Comparison of ENCODE assay signal across 9 cellular contexts in the genomic region with DNA sequence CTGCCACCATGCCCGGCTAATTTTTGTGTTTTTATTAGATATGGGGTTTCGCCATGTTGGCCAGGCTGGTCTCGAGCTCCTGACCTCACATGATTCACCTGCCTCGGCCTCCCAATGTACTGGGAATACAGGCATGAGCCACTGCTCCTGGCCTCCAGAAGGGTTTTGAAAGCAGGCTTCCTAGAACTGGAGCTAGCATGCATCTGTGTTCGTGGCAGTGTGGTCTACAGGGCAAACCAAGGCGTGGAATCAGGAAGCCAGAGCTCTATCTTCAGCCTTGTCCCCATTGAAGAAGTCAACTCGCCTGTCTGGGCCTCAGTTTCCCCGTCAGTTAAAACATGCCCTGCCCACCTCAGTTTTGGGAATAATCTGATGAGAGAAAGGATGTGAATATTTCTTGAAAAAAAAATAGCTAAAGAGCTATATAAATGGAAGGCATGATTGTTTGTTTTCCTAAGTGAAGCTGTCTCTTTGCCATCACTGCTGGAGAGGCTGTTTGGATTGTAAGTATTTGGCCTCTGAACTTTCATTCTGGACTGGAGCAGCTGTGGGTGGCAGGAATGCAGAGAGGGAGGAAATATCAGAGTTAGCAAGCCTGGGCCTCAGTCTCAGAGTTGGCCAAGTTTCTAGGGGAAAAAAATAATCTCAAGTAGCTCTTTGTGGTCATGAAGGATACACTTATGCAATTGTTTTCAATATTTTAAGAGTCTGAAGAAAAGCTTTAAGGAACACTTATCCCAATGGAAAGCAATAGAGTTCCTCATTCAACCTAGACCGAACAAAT. TPM values are rescaled to one million over a fixed set of nuclear protein-coding genes. Genes with fewer than 3 reads are reported as not detected.
A peak's percentile ranks its signal among the peaks of the same experiment; 100 is the strongest.
DNase-seq lines count a peak whose midpoint lies in the region; ATAC-seq, FAIRE-seq and TF ChIP-seq lines count a peak whose summit lies in the region.
"Had no signal": no experiment of that assay in that cellular context is flagged by ENCODE, and none has a peak within 500 bp of the region (broad histone marks: within the 10 kb centered on the region; RNA-seq: fewer than 3 reads in every experiment).

No MANE protein-coding gene starts in this region.

- H3K27ac ChIP-seq in fibroblast of lung (ENCODE audit: insufficient read depth, low read length), result peak overlapping the region; percentile 89
- H3K27ac ChIP-seq in neuronal stem cell (replicated peaks; ENCODE audit: low read length), result no peak overlapping the region

- no peaks in the 10 kb centered on the region for H3K9me3 ChIP-seq in fibroblast of lung (ENCODE audit: control insufficient read depth, insufficient read depth, low read depth, low read length)
- no peaks in the 10 kb centered on the region for H3K9me3 ChIP-seq in neuronal stem cell (replicated peaks in 1 of 2; ENCODE audit: control insufficient read depth in 2 of 2, insufficient read depth in 1 of 2, low read depth in 1 of 2, low read length in 2 of 2)

- TF ChIP-seq CTCF in fibroblast of lung (conservative IDR thresholded peaks at IDR 0.05 in 1 of 2, IDR thresholded peaks at IDR 0.05 in 1 of 2; ENCODE audit: low read depth in 1 of 2, low read length in 2 of 2), result no peak

- H2BK15ac ChIP-seq in neuronal stem cell (ENCODE audit: low read length), result no peak overlapping the region

- ATAC-seq in GM18517 (IDR thresholded peaks at IDR 0.05; ENCODE audit: unreplicated experiment) (no peak), HG02884 (IDR thresholded peaks at IDR 0.05; ENCODE audit: unreplicated experiment) (no peak), HG03196 (IDR thresholded peaks at IDR 0.05; ENCODE audit: unreplicated experiment) (no peak), GM18498 (IDR thresholded peaks at IDR 0.05; ENCODE audit: unreplicated experiment) (no peak)
- ATAC-seq: CD8-positive, alpha-beta T cell had no signal

- no peak overlapping the region for H2AFZ ChIP-seq in fibroblast of lung (ENCODE audit: low read length)
- H2AFZ ChIP-seq in neuronal stem cell (ENCODE audit: low read length), result peak overlapping the region; percentile 24

- WGBS in neuronal stem cell (ENCODE audit: extremely low coverage in 2 of 2, insufficient read length in 2 of 2, insufficient replicate concordance in 1 of 2), 2 donors, result no CpG with 5 or more reads among the region's 9 CpGs

- DNase-seq in AG08396 (ENCODE audit: low spot score) (peak; percentile 79), RCC 7860 (ENCODE audit: low spot score) (peak; percentile 69), fibroblast of lung (ENCODE audit: low read depth in 2 of 2) (peak; percentile 99), neuronal stem cell (ENCODE audit: low spot score) (no peak)
- DNase-seq: CD8-positive, alpha-beta T cell had no signal

- H3K79me1 ChIP-seq in neuronal stem cell (ENCODE audit: low read depth, low read length), result no peaks in the 10 kb centered on the region

- no peak overlapping the region for H3K23ac ChIP-seq in neuronal stem cell (ENCODE audit: low read depth, low read length, poor library complexity)

- no peak overlapping the region for H3K4ac ChIP-seq in neuronal stem cell (ENCODE audit: low read length)

- H3K9ac ChIP-seq in fibroblast of lung (ENCODE audit: insufficient read depth, low read length) (no peak overlapping the region), neuronal stem cell (ENCODE audit: low read depth, low read length, poor library complexity) (no peak overlapping the region)

- H3K79me2 ChIP-seq in fibroblast of lung (ENCODE audit: control insufficient read depth, insufficient read depth, low read length), result no peaks in the 10 kb centered on the region

- peak; percentile 86 for FAIRE-seq in RCC 7860 (lab: Jason Lieb, UNC)

- H3K4me2 ChIP-seq in fibroblast of lung (ENCODE audit: extremely low read depth, insufficient read depth, low read length) (peak overlapping the region; percentile 57), neuronal stem cell (ENCODE audit: insufficient read depth, low read length, poor library complexity, severe bottlenecking) (no peak overlapping the region)

- no peak overlapping the region for H2BK5ac ChIP-seq in neuronal stem cell (ENCODE audit: low read length)

- no peaks in the 10 kb centered on the region for H4K20me1 ChIP-seq in fibroblast of lung (ENCODE audit: control insufficient read depth, extremely low read depth, insufficient read depth, low read length)

- H3K27me3 ChIP-seq in fibroblast of lung (ENCODE audit: control insufficient read depth, insufficient read depth, low read length), result no peaks in the 10 kb centered on the region
- H3K27me3 ChIP-seq in neuronal stem cell (ENCODE audit: control insufficient read depth in 3 of 3, insufficient read depth in 3 of 3, low read depth in 1 of 3, low read length in 3 of 3), result peaks cover 0 to 4% (median 0%) of the 10 kb centered on the region in 3 experiments

- no peak overlapping the region for H2AK5ac ChIP-seq in neuronal stem cell (ENCODE audit: low read depth, low read length)

- H3K4me3 ChIP-seq in fibroblast of lung (replicated peaks in 1 of 4; ENCODE audit: control extremely low read depth in 1 of 4, insufficient read depth in 1 of 4, low read depth in 3 of 4, low read length in 4 of 4) (peak overlapping the region in 1 of 4 experiments; percentile 20), neuronal stem cell (ENCODE audit: low read length in 2 of 2) (no peak overlapping the region)

- H4K8ac ChIP-seq in neuronal stem cell (ENCODE audit: low read depth, low read length), result no peak overlapping the region

- no peaks in the 10 kb centered on the region for H3K36me3 ChIP-seq in fibroblast of lung (ENCODE audit: control insufficient read depth, insufficient read depth, low read length)
- no peaks in the 10 kb centered on the region for H3K36me3 ChIP-seq in neuronal stem cell (replicated peaks in 1 of 2; ENCODE audit: control insufficient read depth in 2 of 2, insufficient read depth in 2 of 2, low read length in 2 of 2)

- no peak overlapping the region for H2BK120ac ChIP-seq in neuronal stem cell (ENCODE audit: low read depth, low read length)

- peak overlapping the region; percentile 52 for H3K18ac ChIP-seq in neuronal stem cell (ENCODE audit: low read length)

- H2BK12ac ChIP-seq in neuronal stem cell (ENCODE audit: low read length), result no peak overlapping the region

- peaks cover 38% of the 10 kb centered on the region for H3K4me1 ChIP-seq in fibroblast of lung (ENCODE audit: control insufficient read depth, extremely low read depth, insufficient read depth, low read length)
- H3K4me1 ChIP-seq in neuronal stem cell (ENCODE audit: control insufficient read depth in 2 of 2, insufficient read depth in 1 of 2, low read depth in 1 of 2, low read length in 2 of 2), result peaks cover 0 to 11% of the 10 kb centered on the region in 2 donors

- no peak overlapping the region for H4K91ac ChIP-seq in neuronal stem cell (ENCODE audit: low read depth, low read length, poor library complexity)

- no peak overlapping the region for H3K14ac ChIP-seq in neuronal stem cell (ENCODE audit: low read length)

RNA-seq across cellular contexts. Expression of gene UACA, which starts 36.5 kb away (rescaled TPM):
- total RNA-seq in fibroblast of lung, result 107 and 187 TPM in 2 replicates
- 136 and 170 TPM in 2 replicates for polyA plus RNA-seq in fibroblast of lung
- 242 and 250 TPM in 2 replicates for polyA plus RNA-seq in fibroblast of lung (2012)
- 571 and 816 TPM in 2 replicates for polyA minus RNA-seq in fibroblast of lung (ENCODE audit: low replicate concordance)
- polyA plus RNA-seq in neuronal stem cell (2013, experiment 1 of 2), result 24.5 TPM
- 26.6 TPM for polyA plus RNA-seq in neuronal stem cell (2013, experiment 2 of 2)

RNA-seq across cellular contexts. Expression of gene LARP6, which starts 54.1 kb away (rescaled TPM):
- total RNA-seq in fibroblast of lung, result 72.9 and 108 TPM in 2 replicates
- polyA plus RNA-seq in fibroblast of lung, result 160 and 273 TPM in 2 replicates
- polyA plus RNA-seq in fibroblast of lung (2012), result 189 and 329 TPM in 2 replicates
- 26.4 and 41.4 TPM in 2 replicates for polyA minus RNA-seq in fibroblast of lung (ENCODE audit: low replicate concordance)
- 10.3 TPM for polyA plus RNA-seq in neuronal stem cell (2013, experiment 1 of 2)
- polyA plus RNA-seq in neuronal stem cell (2013, experiment 2 of 2), result 11.2 TPM
- total RNA-seq: CD8-positive, alpha-beta T cell had no signal
